In genomic region chr7:39948932-39949928, GRCh38 we compare ENCODE assay signal across 1 cellular context.
TF ChIP-seq lines count a peak whose summit lies in the region.

No MANE protein-coding gene starts in this region.

TF ChIP-seq in HepG2, 621 proteins besides CTCF, POLR2A, EP300 and RAD21 (continued from another document):
- TF ChIP-seq FUBP1 (CRISPR knock-in tag; IDR thresholded peaks at IDR 0.05; ENCODE audit: borderline replicate concordance) (peak; percentile 31; the same call in 1 of the 2 replicates), ZNF883 (CRISPR knock-in tag; IDR thresholded peaks at IDR 0.05; ENCODE audit: not compliant biosample characterization) (peak; percentile 74), ZNF318 (CRISPR knock-in tag; IDR thresholded peaks at IDR 0.05) (0 out of 2 replicates have a peak, but pooled peaks have one; percentile 66), CBFB (CRISPR knock-in tag; IDR thresholded peaks at IDR 0.05) (peak; percentile 77; the same call in 1 of the 2 replicates), POGZ (CRISPR knock-in tag; IDR thresholded peaks at IDR 0.05) (peak; percentile 73; the same call in 1 of the 2 replicates), ZIK1 (CRISPR knock-in tag; IDR thresholded peaks at IDR 0.05; ENCODE audit: borderline replicate concordance, low read depth) (peak; percentile 96), REPIN1 (CRISPR knock-in tag; IDR thresholded peaks at IDR 0.05; ENCODE audit: borderline replicate concordance, low read depth) (peak; percentile 78; the same call in 1 of the 2 replicates), SMYD3 (CRISPR knock-in tag; IDR thresholded peaks at IDR 0.05) (no peak), ZBTB26 (CRISPR knock-in tag; IDR thresholded peaks at IDR 0.05; ENCODE audit: borderline replicate concordance) (peak; percentile 48; the same call in 1 of the 2 replicates), DDIT3 (CRISPR knock-in tag; IDR thresholded peaks at IDR 0.05) (no peak), ZMYM3 (CRISPR knock-in tag; IDR thresholded peaks at IDR 0.05) (peak; percentile 53; the same call in 1 of the 2 replicates), ZNF570 (CRISPR knock-in tag; IDR thresholded peaks at IDR 0.05; ENCODE audit: borderline replicate concordance) (0 out of 2 replicates have a peak, but pooled peaks have one; percentile 41), ZSCAN31 (CRISPR knock-in tag; IDR thresholded peaks at IDR 0.05; ENCODE audit: low read depth) (no peak), E2F5 (CRISPR knock-in tag; conservative IDR thresholded peaks at IDR 0.05) (peak; percentile 72), ZNF253 (CRISPR knock-in tag; IDR thresholded peaks at IDR 0.05; ENCODE audit: borderline replicate concordance) (no peak), ZNF598 (CRISPR knock-in tag; IDR thresholded peaks at IDR 0.05; ENCODE audit: borderline replicate concordance) (peak; percentile 90), TOPORS (CRISPR knock-in tag; IDR thresholded peaks at IDR 0.05) (peak; percentile 57; the same call in 1 of the 2 replicates), GABPA (IDR thresholded peaks at IDR 0.05; ENCODE audit: low read depth, low read length) (no peak), GABPA (CRISPR knock-in tag; IDR thresholded peaks at IDR 0.05; ENCODE audit: low read depth) (peak; percentile 98), ZNF468 (CRISPR knock-in tag; IDR thresholded peaks at IDR 0.05) (no peak), RBFOX2 (IDR thresholded peaks at IDR 0.05; ENCODE audit: low read depth, low read length) (peak; percentile 84), CCDC6 (CRISPR knock-in tag; IDR thresholded peaks at IDR 0.05) (no peak; the same call in 1 of the 2 replicates), SSRP1 (CRISPR knock-in tag; IDR thresholded peaks at IDR 0.05) (no peak), TEAD2 (CRISPR knock-in tag; IDR thresholded peaks at IDR 0.05) (0 out of 2 replicates have a peak, but pooled peaks have one; percentile 82), ZSCAN25 (CRISPR knock-in tag; IDR thresholded peaks at IDR 0.05) (peak; percentile 44; the same call in 1 of the 2 replicates), SPEN (CRISPR knock-in tag; IDR thresholded peaks at IDR 0.05; ENCODE audit: low read depth) (peak; percentile 87), ZNF709 (CRISPR knock-in tag; IDR thresholded peaks at IDR 0.05) (0 out of 2 replicates have a peak, but pooled peaks have one; percentile 23)
